8 cellular contexts compared by ENCODE assay signal in the genomic region with DNA sequence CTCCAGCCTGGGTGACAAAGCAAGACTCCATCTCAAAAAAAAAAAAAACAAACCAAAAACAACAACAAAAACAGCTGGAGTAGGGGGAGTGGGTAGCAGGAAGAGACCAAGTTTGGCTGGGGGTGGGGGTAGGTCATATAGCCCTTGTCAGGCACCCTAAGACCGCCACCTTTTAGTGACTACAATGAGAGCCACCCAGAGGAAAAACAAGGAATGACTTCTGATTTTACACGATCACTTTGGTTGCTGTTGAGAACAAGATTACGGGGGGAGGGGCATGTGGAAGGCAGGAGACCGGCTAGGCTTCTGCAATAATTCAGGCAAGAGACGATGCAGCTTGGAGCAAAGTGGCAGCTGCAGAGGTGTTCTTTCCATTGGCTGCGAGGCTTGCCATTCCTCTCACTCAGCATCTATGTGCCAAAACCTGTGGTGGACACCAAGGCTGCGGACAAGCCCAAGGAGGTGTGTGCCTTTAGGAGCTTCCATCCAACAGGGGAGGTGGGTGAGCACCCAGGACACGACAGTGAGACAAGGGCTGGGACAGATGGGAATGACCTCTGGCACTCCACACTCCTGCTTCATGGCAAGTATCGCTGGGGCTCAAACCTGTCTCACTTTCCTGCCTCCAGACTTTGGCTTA. TPM values are rescaled to one million over a fixed set of nuclear protein-coding genes. Genes with fewer than 3 reads are reported as not detected.
A peak's percentile ranks its signal among the peaks of the same experiment; 100 is the strongest.
DNase-seq lines count a peak whose midpoint lies in the region; ATAC-seq and TF ChIP-seq lines count a peak whose summit lies in the region.

No MANE protein-coding gene starts in this region.

- peaks cover 53% of the 10 kb centered on the region for H3K79me2 ChIP-seq in DND-41 (ENCODE audit: insufficient read depth, low read length)

- peak overlapping the region in 1 of 2 experiments; percentile 90; a peak in 2 of 4 replicates for H3K4me3 ChIP-seq in DND-41 (ENCODE audit: low read depth in 1 of 2, low read length in 2 of 2)

- ATAC-seq in DND-41 (ENCODE audit: insufficient read depth, low read depth) (no peak), HG03280 (IDR thresholded peaks at IDR 0.05; ENCODE audit: unreplicated experiment) (no peak)
- no peak for ATAC-seq in activated naive CD4-positive, alpha-beta T cell treated with anti-CD3 and anti-CD28 coated beads, Interleukin-2, amount 50 U/mL, for 72 hours

- H3K9me3 Mint-ChIP-seq in activated naive CD4-positive, alpha-beta T cell treated with anti-CD3 and anti-CD28 coated beads, Interleukin-2, amount 50 U/mL, for 72 hours: no peaks in the 10 kb centered on the region

- peaks cover 40% of the 10 kb centered on the region for H4K20me1 ChIP-seq in DND-41 (ENCODE audit: insufficient read depth, low read length)

- H3K4me1 ChIP-seq in DND-41 (ENCODE audit: insufficient read depth, low read length): peaks cover 72% of the 10 kb centered on the region

- no peaks in the 10 kb centered on the region for H3K27me3 ChIP-seq in DND-41 (ENCODE audit: insufficient read depth, low read length, poor library complexity)

- H3K36me3 ChIP-seq in DND-41 (ENCODE audit: insufficient read depth, low read length): peaks cover 46% of the 10 kb centered on the region

- peak; percentile 43 for DNase-seq in DND-41
- no peak for DNase-seq in activated naive CD4-positive, alpha-beta T cell treated with anti-CD3 and anti-CD28 coated beads, Interleukin-2, amount 50 U/mL, for 72 hours (ENCODE audit: low spot score in 2 of 2)
- peak; percentile 72 for DNase-seq in left kidney (ENCODE audit: low read depth, low spot score)
- no peak for DNase-seq in HPDE6-E6E7 (ENCODE audit: extremely low spot score)
- DNase-seq in KG1 (lab: John Stamatoyannopoulos, UW): no peak
- no peak for DNase-seq in NCI-H1105 (lab: John Stamatoyannopoulos, UW)

- H2AFZ ChIP-seq in DND-41 (ENCODE audit: low read depth, low read length): no peak overlapping the region

- H3K9me3 ChIP-seq in DND-41 (ENCODE audit: insufficient read depth, low read length, severe bottlenecking): no peaks in the 10 kb centered on the region

- H3K36me3 Mint-ChIP-seq in activated naive CD4-positive, alpha-beta T cell treated with anti-CD3 and anti-CD28 coated beads, Interleukin-2, amount 50 U/mL, for 72 hours: peaks cover 15 to 37% of the 10 kb centered on the region in 2 donors

- H3K4me2 ChIP-seq in DND-41 (ENCODE audit: insufficient read depth, low read length): peak overlapping the region; percentile 86

- peak; percentile 46 for TF ChIP-seq CTCF in DND-41 (IDR thresholded peaks at IDR 0.05; ENCODE audit: borderline replicate concordance, extremely low read depth, low read length, poor library complexity, severe bottlenecking)
- peak; percentile 26; the same call in 1 of the 2 replicates for TF ChIP-seq CTCF in LNCAP (IDR thresholded peaks at IDR 0.05)

- no peak overlapping the region for H3K27ac ChIP-seq in DND-41 (ENCODE audit: low read length)

- peak overlapping the region; percentile 97 to 98 for H3K27ac Mint-ChIP-seq in activated naive CD4-positive, alpha-beta T cell treated with anti-CD3 and anti-CD28 coated beads, Interleukin-2, amount 50 U/mL, for 72 hours

- H3K9ac ChIP-seq in DND-41 (ENCODE audit: low read depth, low read length): peak overlapping the region; percentile 90; the same call in 1 of the 2 replicates

RNA-seq across cellular contexts. Expression of a gene that starts 1.7 kb away (rescaled TPM):
- total RNA-seq in activated naive CD4-positive, alpha-beta T cell treated with anti-CD3 and anti-CD28 coated beads, Interleukin-2, amount 50 U/mL, for 72 hours: 10 to 100 TPM; 47.6 to 64.2 TPM

RNA-seq across cellular contexts. Expression of a gene that starts 10.4 kb away (rescaled TPM):
- 100 to 1,000 TPM; 460 to 506 TPM for total RNA-seq in activated naive CD4-positive, alpha-beta T cell treated with anti-CD3 and anti-CD28 coated beads, Interleukin-2, amount 50 U/mL, for 72 hours

RNA-seq across cellular contexts. Expression of a gene that starts 28.7 kb away (rescaled TPM):
- total RNA-seq in activated naive CD4-positive, alpha-beta T cell treated with anti-CD3 and anti-CD28 coated beads, Interleukin-2, amount 50 U/mL, for 72 hours: 10 to 100 TPM; 37.5 to 52.2 TPM

RNA-seq across cellular contexts. Expression of a gene that starts 39.7 kb away (rescaled TPM):
- 1 to 10 TPM in 1 of 2 donors, under 1 TPM in 1; 0.27 to 1.4 TPM for total RNA-seq in activated naive CD4-positive, alpha-beta T cell treated with anti-CD3 and anti-CD28 coated beads, Interleukin-2, amount 50 U/mL, for 72 hours

Comparison
In these comparisons a context has a peak if more than half of its experiments do, and no peak if none do; other contexts are left out.
1. DNase-seq: peak in DND-41 (single experiment) and left kidney (single experiment); none in activated naive CD4-positive, alpha-beta T cell treated with anti-CD3 and anti-CD28 coated beads, Interleukin-2, amount 50 U/mL, for 72 hours (0 of 2), HPDE6-E6E7 (single experiment), KG1 (single experiment) and NCI-H1105 (single experiment).